ENCODE assay signal across 25 cellular contexts in genomic region chr12:62446741-62447452, GRCh38.
"Had no signal": no experiment of that assay in that cellular context is flagged by ENCODE, and none has a peak within 500 bp of the region (broad histone marks: within the 10 kb centered on the region; RNA-seq: fewer than 3 reads in every experiment).

No MANE protein-coding gene starts in this region.

- H3K9me3 ChIP-seq: adrenal gland had no signal

- H3K27ac ChIP-seq: adrenal gland, SJSA1 had no signal

- H3K36me3 ChIP-seq: adrenal gland, SJSA1 had no signal

- H3K27ac Mint-ChIP-seq: activated CD8-positive, alpha-beta T cell treated with anti-CD3 and anti-CD28 coated beads for 36 hours; activated naive CD8-positive, alpha-beta T cell treated with anti-CD3 and anti-CD28 coated beads, Interleukin-2, amount 10 ng/mL, durations not matched to agents 7 days and 5 days; T-helper 2 cell treated with Interferon-gamma antibody and Interleukin-4, amounts not matched to agents 5 μg/mL and 100 μg/mL, for 36 hours had no signal

- ATAC-seq: activated CD8-positive, alpha-beta T cell treated with anti-CD3 and anti-CD28 coated beads for 36 hours; PC-3; SK-N-SH treated with all-trans-retinoic acid at 6 μM for 48 hours had no signal

- H3K4me3 ChIP-seq: adrenal gland, SJSA1 had no signal

- H3K27me3 ChIP-seq: adrenal gland, SJSA1 had no signal

- H3K4me3 Mint-ChIP-seq: activated CD8-positive, alpha-beta T cell treated with anti-CD3 and anti-CD28 coated beads for 36 hours; activated naive CD8-positive, alpha-beta T cell treated with anti-CD3 and anti-CD28 coated beads, Interleukin-2, amount 10 ng/mL, durations not matched to agents 7 days and 5 days; T-helper 2 cell treated with Interferon-gamma antibody and Interleukin-4, amounts not matched to agents 5 μg/mL and 100 μg/mL, for 36 hours had no signal

- H3K4me1 ChIP-seq: adrenal gland, SJSA1 had no signal

- DNase-seq: activated CD4-positive, alpha-beta T cell treated with anti-CD3 and anti-CD28 coated beads for 4 hours; activated CD8-positive, alpha-beta memory T cell treated with anti-CD3 and anti-CD28 coated beads, Interleukin-2, amount 50 U/mL, for 4 hours; activated CD8-positive, alpha-beta T cell treated with anti-CD3 and anti-CD28 coated beads for 36 hours; activated naive CD4-positive, alpha-beta T cell treated with anti-CD3 and anti-CD28 coated beads, Interleukin-2, amount 50 U/mL, for 16 hours; activated naive CD8-positive, alpha-beta T cell treated with anti-CD3 and anti-CD28 coated beads, Interleukin-2, amount 10 ng/mL, durations not matched to agents 7 days and 5 days; adrenal gland; anterior cingulate cortex; caudate nucleus; NCI-H1092 treated with DMSO at 0.1 percent for 48 hours; NCI-H1417 treated with DMSO at 0.1 percent for 48 hours; NCI-H1694; NCI-H2029; NCI-H2107; NCI-H2171 treated with DMSO at 0.1 percent for 48 hours; NCI-H345; NCI-H510A; NCI-H526 treated with DMSO at 0.1 percent for 48 hours; NK-92 treated with Interleukin-12 subunit alpha and Interleukin-12 subunit beta, amount 100 ng/mL, for 24 hours; PC-3; SHP77; SW 1271 had no signal

- H3K4me1 Mint-ChIP-seq: activated naive CD8-positive, alpha-beta T cell treated with anti-CD3 and anti-CD28 coated beads, Interleukin-2, amount 10 ng/mL, durations not matched to agents 7 days and 5 days had no signal

- FAIRE-seq: RCC 7860 had no signal
